Comparison of ENCODE assay signal across 8 cellular contexts in the genomic region with DNA sequence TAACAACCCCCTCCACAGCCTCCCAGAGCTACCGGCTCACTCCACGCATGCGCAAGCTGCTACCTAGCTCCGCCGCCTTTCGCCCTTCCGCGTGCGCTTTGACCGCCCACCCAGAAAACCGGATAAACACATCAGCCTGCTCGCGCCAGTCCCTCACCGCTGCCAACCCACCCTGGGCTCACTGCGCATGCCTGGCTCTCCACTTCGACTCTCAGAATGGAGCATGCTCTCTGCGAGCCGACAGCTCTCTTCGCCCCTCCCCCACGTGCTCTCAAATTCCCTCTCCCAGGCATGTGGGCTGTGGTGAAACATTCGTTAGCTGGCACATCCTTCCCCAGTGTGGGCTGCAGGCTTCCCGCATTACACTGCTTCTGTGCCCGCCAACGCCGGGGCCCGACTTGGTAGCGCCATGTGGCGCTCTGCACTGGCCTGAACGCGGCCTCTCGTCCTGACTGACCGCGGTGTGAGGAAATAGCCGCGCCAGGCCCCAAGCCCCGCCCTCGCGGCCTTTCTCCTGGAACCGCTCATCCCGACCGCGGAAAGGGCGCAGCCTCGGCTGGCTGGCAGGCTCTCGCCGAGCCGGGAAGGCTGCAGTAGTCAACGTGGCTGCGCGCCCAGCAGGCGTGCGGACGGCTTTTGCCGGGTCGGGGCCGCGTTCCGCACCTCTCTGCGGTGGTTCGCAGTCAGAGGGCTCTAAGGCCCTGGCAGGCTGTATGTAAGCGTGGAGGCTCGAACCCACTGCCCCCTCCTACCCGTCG. TPM values are rescaled to one million over a fixed set of nuclear protein-coding genes. Genes with fewer than 3 reads are reported as not detected.
DNase-seq lines count a peak whose midpoint lies in the region; ATAC-seq and TF ChIP-seq lines count a peak whose summit lies in the region.

No MANE protein-coding gene starts in this region.

- no peak; the same call in 1 of the 2 replicates for TF ChIP-seq RAD21 in Ishikawa (IDR thresholded peaks at IDR 0.05; ENCODE audit: low read depth)

- DNase-seq in DMS153 treated with DMSO at 0.1 percent for 48 hours (lab: John Stamatoyannopoulos, UW; ENCODE audit: unreplicated experiment) (peak; percentile 98), OCI-M2 (lab: John Stamatoyannopoulos, UW; ENCODE audit: unreplicated experiment) (peak; percentile 98), epithelial cell of proximal tubule (ENCODE audit: low read depth) (peak; percentile 90), mucosa of gallbladder (ENCODE audit: low spot score) (peak; percentile 99)
- DNase-seq in activated T-cell treated with anti-CD3 and anti-CD28 coated beads, Interleukin-2, amount 50 U/mL, for 1 hour: peak; percentile 97
- DNase-seq in stimulated activated CD8-positive, alpha-beta memory T cell treated with anti-CD3 and anti-CD28 coated beads, Interleukin-4, amount 100 ng/mL, for 24 hours (ENCODE audit: low read depth): peak; percentile 99

- 0 out of 2 replicates have a peak, but pooled peaks have one; percentile 7 for TF ChIP-seq EP300 in Ishikawa (IDR thresholded peaks at IDR 0.05; ENCODE audit: borderline replicate concordance)

- no peak for TF ChIP-seq CTCF in epithelial cell of proximal tubule (conservative IDR thresholded peaks at IDR 0.05; ENCODE audit: low read depth, low read length)

- H3K4me3 ChIP-seq in epithelial cell of proximal tubule (ENCODE audit: low read depth, low read length): peak overlapping the region; percentile 65

- ATAC-seq in GM21619 (IDR thresholded peaks at IDR 0.05; ENCODE audit: unreplicated experiment): peak; percentile 69

TF ChIP-seq in Ishikawa, 13 proteins besides CTCF, POLR2A, EP300 and RAD21:
- TF ChIP-seq NFIC (IDR thresholded peaks at IDR 0.05) (peak; percentile 26; the same call in 1 of the 2 replicates), CREB1 (IDR thresholded peaks at IDR 0.05; ENCODE audit: low read depth) (no peak), ZBTB7A (IDR thresholded peaks at IDR 0.05; ENCODE audit: low read depth) (no peak; the same call in 1 of the 2 replicates), YY1 (IDR thresholded peaks at IDR 0.05; ENCODE audit: low read depth) (peak; percentile 44), TEAD4 (IDR thresholded peaks at IDR 0.05) (0 out of 2 replicates have a peak, but pooled peaks have one; percentile 58), TAF1 (IDR thresholded peaks at IDR 0.05; ENCODE audit: low read depth) (peak; percentile 78), EGR1 (IDR thresholded peaks at IDR 0.05) (peak; percentile 40; the same call in 1 of the 2 replicates)
- TF ChIP-seq, protein P1, sequence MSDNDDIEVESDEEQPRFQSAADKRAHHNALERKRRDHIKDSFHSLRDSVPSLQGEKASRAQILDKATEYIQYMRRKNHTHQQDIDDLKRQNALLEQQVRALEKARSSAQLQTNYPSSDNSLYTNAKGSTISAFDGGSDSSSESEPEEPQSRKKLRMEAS (IDR thresholded peaks at IDR 0.05): peak; percentile 99
- TF ChIP-seq, protein P2, sequence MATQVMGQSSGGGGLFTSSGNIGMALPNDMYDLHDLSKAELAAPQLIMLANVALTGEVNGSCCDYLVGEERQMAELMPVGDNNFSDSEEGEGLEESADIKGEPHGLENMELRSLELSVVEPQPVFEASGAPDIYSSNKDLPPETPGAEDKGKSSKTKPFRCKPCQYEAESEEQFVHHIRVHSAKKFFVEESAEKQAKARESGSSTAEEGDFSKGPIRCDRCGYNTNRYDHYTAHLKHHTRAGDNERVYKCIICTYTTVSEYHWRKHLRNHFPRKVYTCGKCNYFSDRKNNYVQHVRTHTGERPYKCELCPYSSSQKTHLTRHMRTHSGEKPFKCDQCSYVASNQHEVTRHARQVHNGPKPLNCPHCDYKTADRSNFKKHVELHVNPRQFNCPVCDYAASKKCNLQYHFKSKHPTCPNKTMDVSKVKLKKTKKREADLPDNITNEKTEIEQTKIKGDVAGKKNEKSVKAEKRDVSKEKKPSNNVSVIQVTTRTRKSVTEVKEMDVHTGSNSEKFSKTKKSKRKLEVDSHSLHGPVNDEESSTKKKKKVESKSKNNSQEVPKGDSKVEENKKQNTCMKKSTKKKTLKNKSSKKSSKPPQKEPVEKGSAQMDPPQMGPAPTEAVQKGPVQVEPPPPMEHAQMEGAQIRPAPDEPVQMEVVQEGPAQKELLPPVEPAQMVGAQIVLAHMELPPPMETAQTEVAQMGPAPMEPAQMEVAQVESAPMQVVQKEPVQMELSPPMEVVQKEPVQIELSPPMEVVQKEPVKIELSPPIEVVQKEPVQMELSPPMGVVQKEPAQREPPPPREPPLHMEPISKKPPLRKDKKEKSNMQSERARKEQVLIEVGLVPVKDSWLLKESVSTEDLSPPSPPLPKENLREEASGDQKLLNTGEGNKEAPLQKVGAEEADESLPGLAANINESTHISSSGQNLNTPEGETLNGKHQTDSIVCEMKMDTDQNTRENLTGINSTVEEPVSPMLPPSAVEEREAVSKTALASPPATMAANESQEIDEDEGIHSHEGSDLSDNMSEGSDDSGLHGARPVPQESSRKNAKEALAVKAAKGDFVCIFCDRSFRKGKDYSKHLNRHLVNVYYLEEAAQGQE (IDR thresholded peaks at IDR 0.05; ENCODE audit: low read depth): no peak
- TF ChIP-seq, protein P3, sequence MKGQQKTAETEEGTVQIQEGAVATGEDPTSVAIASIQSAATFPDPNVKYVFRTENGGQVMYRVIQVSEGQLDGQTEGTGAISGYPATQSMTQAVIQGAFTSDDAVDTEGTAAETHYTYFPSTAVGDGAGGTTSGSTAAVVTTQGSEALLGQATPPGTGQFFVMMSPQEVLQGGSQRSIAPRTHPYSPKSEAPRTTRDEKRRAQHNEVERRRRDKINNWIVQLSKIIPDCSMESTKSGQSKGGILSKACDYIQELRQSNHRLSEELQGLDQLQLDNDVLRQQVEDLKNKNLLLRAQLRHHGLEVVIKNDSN (IDR thresholded peaks at IDR 0.05): peak; percentile 73

RNA-seq across cellular contexts. Expression of a gene that starts 0.4 kb away (rescaled TPM):
- 8.0 and 8.3 TPM in 2 replicates for total RNA-seq in epithelial cell of proximal tubule
- total RNA-seq in mucosa of gallbladder: 29.7 TPM

RNA-seq across cellular contexts. Expression of a gene that starts 53.6 kb away (rescaled TPM):
- total RNA-seq in epithelial cell of proximal tubule (39.1 and 80.6 TPM in 2 replicates), mucosa of gallbladder (46.5 TPM)

Comparison
In these comparisons a context has a peak if more than half of its experiments do, and no peak if none do; other contexts are left out.
1. Peak in every context shown above with its lines: DNase-seq, ATAC-seq and H3K4me3 ChIP-seq.